ENCODE assay signal across 8 cellular contexts in genomic region chr3:14948609-14949038, GRCh38. TPM values are rescaled to one million over a fixed set of nuclear protein-coding genes. Genes with fewer than 3 reads are reported as not detected.
A peak's percentile ranks its signal among the peaks of the same experiment; 100 is the strongest.
DNase-seq lines count a peak whose midpoint lies in the region; ATAC-seq and TF ChIP-seq lines count a peak whose summit lies in the region.

No MANE protein-coding gene starts in this region.

- H3K18ac ChIP-seq in mesendoderm (ENCODE audit: low read length) = peak overlapping the region; percentile 54

- intact Hi-C loops in Right ventricle myocardium superior (cut with DNase I) = no loop called here

- no peak overlapping the region for H2BK15ac ChIP-seq in mesendoderm (replicated peaks; ENCODE audit: low read depth)

- DNase-seq in right atrium auricular region (ENCODE audit: low spot score) (no peak), Right ventricle myocardium superior (no peak), astrocyte of the spinal cord (ENCODE audit: low read depth, low spot score) (no peak), mesendoderm (no peak), dedifferentiated amniotic fluid mesenchymal stem cell (ENCODE audit: extremely low spot score) (no peak), NCI-H2196 treated with DMSO at 0.1 percent for 48 hours (lab: John Stamatoyannopoulos, UW; ENCODE audit: unreplicated experiment) (no peak)

- no peak overlapping the region for H4K8ac ChIP-seq in mesendoderm (ENCODE audit: low read depth, low read length)

- TF ChIP-seq CTCF in right atrium auricular region (IDR thresholded peaks at IDR 0.05) (no peak), astrocyte of the spinal cord (IDR thresholded peaks at IDR 0.05; ENCODE audit: low read depth, low read length) (no peak)

- in situ Hi-C loops in astrocyte of the spinal cord (cut with HindIII; ENCODE audit: low sequenced_read_pairs) = no loop called here

- peak overlapping the region; percentile 85 for H2AK5ac ChIP-seq in mesendoderm (ENCODE audit: low read length)

- H3K79me2 ChIP-seq in mesendoderm (ENCODE audit: control insufficient read depth, insufficient read depth, low read length) = peaks cover 70% of the 10 kb centered on the region

- peak overlapping the region; percentile 65 to 84 for H3K4me3 ChIP-seq in right atrium auricular region
- H3K4me3 ChIP-seq in astrocyte of the spinal cord (ENCODE audit: low read depth, low read length) = peak overlapping the region; percentile 85
- peak overlapping the region; percentile 72 for H3K4me3 ChIP-seq in mesendoderm (ENCODE audit: low read length)

- no peaks in the 10 kb centered on the region for H3K9me3 ChIP-seq in right atrium auricular region

- H3K27ac ChIP-seq in right atrium auricular region = peak overlapping the region; percentile 93 to 99
- peak overlapping the region; percentile 77 for H3K27ac ChIP-seq in mesendoderm (ENCODE audit: low read depth, low read length)

- peak overlapping the region; percentile 93 for H3K4me2 ChIP-seq in mesendoderm (ENCODE audit: low read length)

- H3K56ac ChIP-seq in mesendoderm (ENCODE audit: low read length) = peak overlapping the region; percentile 92

- no peak overlapping the region for H3K4ac ChIP-seq in mesendoderm (ENCODE audit: low read depth, low read length)

- no peak overlapping the region for H2BK120ac ChIP-seq in mesendoderm (ENCODE audit: low read depth, low read length)

- H3K27me3 ChIP-seq in right atrium auricular region = no peaks in the 10 kb centered on the region
- no peaks in the 10 kb centered on the region for H3K27me3 ChIP-seq in mesendoderm (ENCODE audit: insufficient read depth, low read length, poor library complexity)

- H4K5ac ChIP-seq in mesendoderm (ENCODE audit: low read length) = no peak overlapping the region

- peaks cover 21% of the 10 kb centered on the region for H3K79me1 ChIP-seq in mesendoderm (ENCODE audit: low read length)

- peak overlapping the region; percentile 90 for H3K9ac ChIP-seq in mesendoderm (ENCODE audit: low read length)

- H3K36me3 ChIP-seq in right atrium auricular region = peaks cover 12% of the 10 kb centered on the region
- peaks cover 7% of the 10 kb centered on the region for H3K36me3 ChIP-seq in mesendoderm (ENCODE audit: control insufficient read depth, insufficient read depth, low read length)

- peak overlapping the region; percentile 40 for H2BK5ac ChIP-seq in mesendoderm (ENCODE audit: low read length)

- WGBS in mesendoderm (ENCODE audit: extremely low coverage, insufficient coverage, low lambda C conversion rate) = no CpG with 5 or more reads among the region's 26 CpGs

- H3K23ac ChIP-seq in mesendoderm (ENCODE audit: low read length) = peak overlapping the region; percentile 66

- H3K4me1 ChIP-seq in right atrium auricular region = peaks cover 0 to 28% of the 10 kb centered on the region in 2 donors
- H3K4me1 ChIP-seq in mesendoderm (ENCODE audit: control insufficient read depth, low read depth, low read length) = peaks cover 6% of the 10 kb centered on the region

- no peak for ATAC-seq in Right ventricle myocardium superior (ENCODE audit: poor library complexity)
- no peak for ATAC-seq in GM21390 (IDR thresholded peaks at IDR 0.05; ENCODE audit: unreplicated experiment)
- no peak for ATAC-seq in HG03095 (IDR thresholded peaks at IDR 0.05; ENCODE audit: unreplicated experiment)

RNA-seq across cellular contexts. Expression of gene NR2C2, which starts 1.2 kb away (rescaled TPM):
- total RNA-seq in right atrium auricular region (10 to 100 TPM; 22.3 to 29.2 TPM), Right ventricle myocardium superior (25.4 TPM)
- 17.7 TPM for polyA plus RNA-seq in mesendoderm (2013, experiment 1 of 2)
- 17.2 TPM for polyA plus RNA-seq in mesendoderm (2013, experiment 2 of 2)
